ENCODE assay signal across 15 cellular contexts in the genomic region with DNA sequence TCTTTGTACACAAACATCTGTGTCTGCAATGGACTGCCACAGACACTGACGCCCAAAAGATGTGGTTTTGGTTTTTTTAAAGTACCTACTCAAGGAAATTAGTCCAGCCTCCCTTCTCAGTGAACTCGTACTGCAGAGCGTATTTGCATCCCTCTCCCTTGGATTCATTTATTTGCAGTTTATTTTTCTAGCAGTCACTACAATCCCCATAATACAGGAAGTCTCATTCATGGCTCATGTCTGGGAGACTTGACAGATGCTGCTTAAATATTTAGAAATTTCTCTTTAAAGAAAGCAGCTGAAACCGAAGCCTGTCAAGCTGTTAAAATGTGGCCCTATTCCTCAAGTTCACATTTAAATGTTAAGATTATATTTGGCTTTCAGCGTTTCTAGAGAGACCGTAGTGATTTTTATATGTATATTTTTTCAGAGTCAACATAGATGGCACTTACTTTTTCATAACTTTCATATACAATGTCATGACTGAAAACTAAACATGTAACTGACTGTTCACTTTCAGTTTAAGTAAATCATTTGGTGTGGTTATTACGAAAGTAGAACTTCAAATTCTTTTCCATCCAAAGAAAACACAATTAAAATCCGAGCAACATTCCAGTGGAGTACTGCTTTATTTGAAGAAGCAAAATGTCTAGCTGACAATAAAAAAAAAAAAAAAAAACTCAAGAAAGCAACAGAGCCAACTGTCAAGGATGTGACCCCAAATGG. TPM values are rescaled to one million over a fixed set of nuclear protein-coding genes. Genes with fewer than 3 reads are reported as not detected.
DNase-seq lines count a peak whose midpoint lies in the region; ATAC-seq and TF ChIP-seq lines count a peak whose summit lies in the region.
"Had no signal": no experiment of that assay in that cellular context is flagged by ENCODE, and none has a peak within 500 bp of the region (broad histone marks: within the 10 kb centered on the region; RNA-seq: fewer than 3 reads in every experiment).

No MANE protein-coding gene starts in this region.

- H3K9ac ChIP-seq in fibroblast of lung (ENCODE audit: insufficient read depth, low read length), result no peak overlapping the region

- H3K4me1 ChIP-seq in fibroblast of lung (ENCODE audit: control insufficient read depth, extremely low read depth, insufficient read depth, low read length), result no peaks in the 10 kb centered on the region
- peaks cover 3% of the 10 kb centered on the region for H3K4me1 ChIP-seq in upper lobe of right lung
- H3K4me1 ChIP-seq in stomach, result no peaks in the 10 kb centered on the region

- H3K4me1 Mint-ChIP-seq in natural killer cell treated with Interleukin-12 subunit alpha and Interleukin-12 subunit beta and Interleukin-15 and Interleukin-18, amount 100 ng/mL, for 72 hours (ENCODE audit: low read depth in 2 of 2), result peaks cover 0 to 10% of the 10 kb centered on the region in 2 donors
- H3K4me1 Mint-ChIP-seq in natural killer cell, result no peaks in the 10 kb centered on the region
- H3K4me1 Mint-ChIP-seq: central memory CD8-positive, alpha-beta T cell had no signal

- H3K4me3 ChIP-seq in LNCaP clone FGC (ENCODE audit: low read depth, low read length) (0 out of 2 replicates have a peak overlapping the region, but pooled peaks have one; percentile 16), fibroblast of lung (replicated peaks in 1 of 4; ENCODE audit: control extremely low read depth in 1 of 4, insufficient read depth in 1 of 4, low read depth in 3 of 4, low read length in 4 of 4) (peak overlapping the region in 2 of 4 experiments; percentile 5 to 8), upper lobe of right lung (peak overlapping the region; percentile 19), stomach (no peak overlapping the region), brain microvascular endothelial cell (ENCODE audit: low read depth, low read length) (no peak overlapping the region)

- peak overlapping the region; percentile 56 for H3K4me2 ChIP-seq in fibroblast of lung (ENCODE audit: extremely low read depth, insufficient read depth, low read length)

- no peaks in the 10 kb centered on the region for H3K79me2 ChIP-seq in fibroblast of lung (ENCODE audit: control insufficient read depth, insufficient read depth, low read length)

- TF ChIP-seq CTCF in natural killer cell (IDR thresholded peaks at IDR 0.05) (no peak), LNCaP clone FGC (IDR thresholded peaks at IDR 0.05; ENCODE audit: control insufficient read depth, extremely low read depth, insufficient read depth) (no peak), fibroblast of lung (conservative IDR thresholded peaks at IDR 0.05 in 1 of 2, IDR thresholded peaks at IDR 0.05 in 1 of 2; ENCODE audit: low read depth in 1 of 2, low read length in 2 of 2) (no peak), upper lobe of right lung (IDR thresholded peaks at IDR 0.05) (no peak), stomach (IDR thresholded peaks at IDR 0.05) (no peak), omental fat pad (IDR thresholded peaks at IDR 0.05) (no peak), brain microvascular endothelial cell (IDR thresholded peaks at IDR 0.05; ENCODE audit: low read depth, low read length, missing control alignments) (no peak)

- H3K27ac ChIP-seq in fibroblast of lung (ENCODE audit: insufficient read depth, low read length) (no peak overlapping the region), upper lobe of right lung (peak overlapping the region; percentile 30), stomach (peak overlapping the region in 1 of 5 donors; percentile 4), brain microvascular endothelial cell (no peak overlapping the region)

- H3K36me3 ChIP-seq in fibroblast of lung (ENCODE audit: control insufficient read depth, insufficient read depth, low read length) (no peaks in the 10 kb centered on the region), upper lobe of right lung (no peaks in the 10 kb centered on the region), stomach (no peaks in the 10 kb centered on the region), brain microvascular endothelial cell (replicated peaks) (no peaks in the 10 kb centered on the region)

- ATAC-seq in natural killer cell treated with Interleukin-12 subunit alpha and Interleukin-12 subunit beta and Interleukin-15 and Interleukin-18, amount 100 ng/mL, for 72 hours, result peak in 1 of 2 donors; percentile 31
- ATAC-seq in natural killer cell, result no peak
- no peak for ATAC-seq in upper lobe of right lung
- ATAC-seq in omental fat pad (ENCODE audit: low FRiP score), result no peak
- ATAC-seq: activated CD8-positive, alpha-beta T cell treated with anti-CD3 and anti-CD28 coated beads for 36 hours; HCT116 had no signal

- no peak for TF ChIP-seq POLR2A in stomach (IDR thresholded peaks at IDR 0.05)

- no peak for DNase-seq in natural killer cell treated with Interleukin-12 subunit alpha and Interleukin-12 subunit beta and Interleukin-15 and Interleukin-18, amount 100 ng/mL, for 72 hours (ENCODE audit: low spot score)
- no peak for DNase-seq in natural killer cell
- peak; percentile 69 for DNase-seq in LNCaP clone FGC (ENCODE audit: low read depth)
- DNase-seq in fibroblast of lung (ENCODE audit: low read depth in 2 of 2), result peak in 1 of 2 donors; percentile 82
- DNase-seq in upper lobe of right lung, result no peak
- no peak for DNase-seq in stomach
- no peak for DNase-seq in omental fat pad (ENCODE audit: low spot score)
- DNase-seq in brain microvascular endothelial cell, result no peak
- DNase-seq: activated CD8-positive, alpha-beta T cell treated with anti-CD3 and anti-CD28 coated beads for 36 hours; activated naive CD4-positive, alpha-beta T cell treated with Interleukin-2 at 50 U/mL for 16 hours; DMS153; erythroblast; stimulated activated CD4-positive, alpha-beta T cell treated with anti-CD3 and anti-CD28 coated beads, Interleukin-2, amount 100 ng/mL, for 24 hours had no signal

- H3K9me3 Mint-ChIP-seq in natural killer cell treated with Interleukin-12 subunit alpha and Interleukin-12 subunit beta and Interleukin-15 and Interleukin-18, amount 100 ng/mL, for 72 hours, result peaks cover 4% of the 10 kb centered on the region
- H3K9me3 Mint-ChIP-seq in natural killer cell, result no peaks in the 10 kb centered on the region

- no peaks in the 10 kb centered on the region for H3K36me3 Mint-ChIP-seq in natural killer cell treated with Interleukin-12 subunit alpha and Interleukin-12 subunit beta and Interleukin-15 and Interleukin-18, amount 100 ng/mL, for 72 hours
- H3K36me3 Mint-ChIP-seq in natural killer cell, result no peaks in the 10 kb centered on the region

- peak overlapping the region; percentile 38 for H3K4me3 Mint-ChIP-seq in natural killer cell treated with Interleukin-12 subunit alpha and Interleukin-12 subunit beta and Interleukin-15 and Interleukin-18, amount 100 ng/mL, for 72 hours
- no peak overlapping the region for H3K4me3 Mint-ChIP-seq in natural killer cell
- H3K4me3 Mint-ChIP-seq: activated CD8-positive, alpha-beta T cell treated with anti-CD3 and anti-CD28 coated beads for 36 hours; central memory CD8-positive, alpha-beta T cell had no signal

- H2AFZ ChIP-seq in fibroblast of lung (ENCODE audit: low read length), result peak overlapping the region; percentile 15

- in situ Hi-C loops in brain microvascular endothelial cell (cut with HindIII; ENCODE audit: low pct_ligation_motif_present, low sequenced_read_pairs), result no loop called here

- H3K9me3 ChIP-seq in fibroblast of lung (ENCODE audit: control insufficient read depth, insufficient read depth, low read depth, low read length) (no peaks in the 10 kb centered on the region), upper lobe of right lung (no peaks in the 10 kb centered on the region), stomach (no peaks in the 10 kb centered on the region)

- intact Hi-C loops in natural killer cell (cut with micrococcal nuclease) (no loop called here), upper lobe of right lung (cut with DNase I) (no loop called here), stomach (cut with DNase I; ENCODE audit: low total_unique reads) (no loop called here)

- 54 to 67% (median 58%) methylated on average over 8 of the region's 8 CpGs for WGBS in stomach, 5 donors

- no peak overlapping the region for H3K27ac Mint-ChIP-seq in natural killer cell treated with Interleukin-12 subunit alpha and Interleukin-12 subunit beta and Interleukin-15 and Interleukin-18, amount 100 ng/mL, for 72 hours
- H3K27ac Mint-ChIP-seq in natural killer cell, result no peak overlapping the region
- H3K27ac Mint-ChIP-seq: activated CD8-positive, alpha-beta T cell treated with anti-CD3 and anti-CD28 coated beads for 36 hours had no signal

- no peaks in the 10 kb centered on the region for H3K27me3 ChIP-seq in fibroblast of lung (ENCODE audit: control insufficient read depth, insufficient read depth, low read length)
- H3K27me3 ChIP-seq in upper lobe of right lung, result no peaks in the 10 kb centered on the region
- no peaks in the 10 kb centered on the region for H3K27me3 ChIP-seq in stomach
- no peaks in the 10 kb centered on the region for H3K27me3 ChIP-seq in brain microvascular endothelial cell (replicated peaks)

- peaks cover 8 to 26% of the 10 kb centered on the region in 2 donors for H3K27me3 Mint-ChIP-seq in natural killer cell treated with Interleukin-12 subunit alpha and Interleukin-12 subunit beta and Interleukin-15 and Interleukin-18, amount 100 ng/mL, for 72 hours
- peaks cover 0 to 26% of the 10 kb centered on the region in 2 donors for H3K27me3 Mint-ChIP-seq in natural killer cell (ENCODE audit: low read depth in 2 of 2)

- TF ChIP-seq EP300 in stomach (IDR thresholded peaks at IDR 0.05), result no peak

- no peaks in the 10 kb centered on the region for H4K20me1 ChIP-seq in fibroblast of lung (ENCODE audit: control insufficient read depth, extremely low read depth, insufficient read depth, low read length)

RNA-seq across cellular contexts. Expression of a gene that starts 38.0 kb away (rescaled TPM):
- 10 to 100 TPM; 13.4 to 25.2 TPM for total RNA-seq in natural killer cell treated with Interleukin-12 subunit alpha and Interleukin-12 subunit beta and Interleukin-15 and Interleukin-18, amount 100 ng/mL, for 72 hours
- 1 to 10 TPM; 4.2 to 7.9 (median 5.2) TPM for total RNA-seq in natural killer cell
- total RNA-seq in fibroblast of lung, result 3.1 and 4.0 TPM in 2 replicates
- 7.6 and 15.5 TPM in 2 replicates for polyA plus RNA-seq in fibroblast of lung
- polyA plus RNA-seq in fibroblast of lung (2012), result 6.4 and 14.3 TPM in 2 replicates
- 0.22 TPM in 1 of 2 replicates, not detected in the other for polyA minus RNA-seq in fibroblast of lung (ENCODE audit: low replicate concordance)
- 4.0 TPM for total RNA-seq in upper lobe of right lung
- 1 to 10 TPM in 3 of 5 donors, not detected in 2; 1.4 to 9.5 (median 1.4) TPM for total RNA-seq in stomach
- 10 to 100 TPM in 1 of 3 donors, 1 to 10 TPM in 2; 7.7 to 10.7 (median 8.3) TPM for polyA plus RNA-seq in stomach
- total RNA-seq in omental fat pad, result 1 to 10 TPM; 3.5 to 5.3 (median 4.1) TPM

RNA-seq across cellular contexts. Expression of a gene that starts 57.8 kb away (rescaled TPM):
- total RNA-seq in natural killer cell treated with Interleukin-12 subunit alpha and Interleukin-12 subunit beta and Interleukin-15 and Interleukin-18, amount 100 ng/mL, for 72 hours, result not detected
- total RNA-seq in natural killer cell (not detected), fibroblast of lung (0.17 and 0.26 TPM in 2 replicates), upper lobe of right lung (0.46 TPM), stomach (under 1 TPM in 1 of 5 donors, not detected in 4; 0.55 TPM), omental fat pad (100 to 1,000 TPM in 1 of 4 donors, 10 to 100 TPM in 2, 1 to 10 TPM in 1; 6.5 to 162 (median 41.3) TPM)
- polyA plus RNA-seq in fibroblast of lung (not detected in 2 replicates), stomach (under 1 TPM in 1 of 3 donors, not detected in 2; 0.30 TPM)
- not detected in 2 replicates for polyA plus RNA-seq in fibroblast of lung (2012)
- polyA minus RNA-seq in fibroblast of lung (ENCODE audit: low replicate concordance), result 0.90 TPM in 1 of 2 replicates, not detected in the other
- total RNA-seq: activated CD8-positive, alpha-beta T cell treated with anti-CD3 and anti-CD28 coated beads for 36 hours had no signal

Comparison
In these comparisons a context has a peak if more than half of its experiments do, and no peak if none do; other contexts are left out.
1. H3K4me3 ChIP-seq: peak in LNCaP clone FGC (single experiment) and upper lobe of right lung (single experiment); none in stomach (0 of 4) and brain microvascular endothelial cell (single experiment).